In the genomic region with DNA sequence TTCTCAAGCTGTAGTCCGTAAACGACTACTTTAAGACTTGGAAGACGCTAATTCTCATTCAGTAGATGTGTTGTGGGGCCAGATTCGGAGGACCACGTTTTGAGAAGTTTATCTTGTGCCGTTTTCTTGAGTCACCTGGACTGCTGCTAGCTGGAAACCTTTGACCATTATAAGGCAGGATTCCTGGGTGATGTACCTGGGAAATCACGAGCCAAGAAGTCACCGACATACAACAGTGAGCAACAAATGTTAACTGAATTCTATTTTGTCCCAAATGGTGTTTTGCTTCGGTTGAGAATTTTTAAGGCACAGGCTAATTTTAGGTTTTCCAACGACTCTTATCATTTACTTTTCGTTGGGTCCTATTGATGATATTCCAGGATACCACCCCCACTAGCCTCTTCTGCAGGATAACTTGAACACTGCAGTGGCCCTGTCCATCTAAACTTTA, we compare ENCODE assay signal across 9 cellular contexts.
A peak's percentile ranks its signal among the peaks of the same experiment; 100 is the strongest.
DNase-seq lines count a peak whose midpoint lies in the region; FAIRE-seq and TF ChIP-seq lines count a peak whose summit lies in the region.
"Had no signal": no experiment of that assay in that cellular context is flagged by ENCODE, and none has a peak within 500 bp of the region (broad histone marks: within the 10 kb centered on the region; RNA-seq: fewer than 3 reads in every experiment).

No MANE protein-coding gene starts in this region.

- peak overlapping the region; percentile 64 for H3K4me3 ChIP-seq in AG10803 (ENCODE audit: low read length)
- peak overlapping the region; percentile 92 for H3K4me3 ChIP-seq in H7 (ENCODE audit: insufficient read depth, low read depth, low read length)
- peak overlapping the region; percentile 58 to 72 for H3K4me3 ChIP-seq in muscle layer of duodenum (ENCODE audit: low read depth in 1 of 2, low read length in 2 of 2)

- peak overlapping the region; percentile 60 for H3K4me3 Mint-ChIP-seq in dendritic cell treated with granulocyte-macrophage colony-stimulating factor and Interleukin-4, amounts not matched to agents 40 ng/mL and 50 ng/mL, for 4 days
- H3K4me3 Mint-ChIP-seq in glutamatergic neuron (ENCODE audit: unreplicated experiment) = no peak overlapping the region

- no peaks in the 10 kb centered on the region for H3K27me3 Mint-ChIP-seq in dendritic cell treated with granulocyte-macrophage colony-stimulating factor and Interleukin-4, amounts not matched to agents 40 ng/mL and 50 ng/mL, for 4 days
- no peaks in the 10 kb centered on the region for H3K27me3 Mint-ChIP-seq in glutamatergic neuron (ENCODE audit: unreplicated experiment)

- no peaks in the 10 kb centered on the region for H3K9me3 Mint-ChIP-seq in dendritic cell treated with granulocyte-macrophage colony-stimulating factor and Interleukin-4, amounts not matched to agents 40 ng/mL and 50 ng/mL, for 4 days
- no peaks in the 10 kb centered on the region for H3K9me3 Mint-ChIP-seq in glutamatergic neuron (ENCODE audit: unreplicated experiment)

- H3K36me3 ChIP-seq in H7 (replicated peaks; ENCODE audit: control insufficient read depth, insufficient read depth, low read length) = no peaks in the 10 kb centered on the region
- H3K36me3 ChIP-seq in muscle layer of duodenum (ENCODE audit: control insufficient read depth in 1 of 2, insufficient read depth in 2 of 2, low read length in 2 of 2) = no peaks in the 10 kb centered on the region

- intact Hi-C loops in dendritic cell treated with granulocyte-macrophage colony-stimulating factor and Interleukin-4, amounts not matched to agents 40 ng/mL and 50 ng/mL, for 4 days (cut with micrococcal nuclease) = loop anchor here (5.0 to 10.0 kb wide), 3 partner anchors 51 to 97 kb away; a partner anchor contains a TSS

- no peak for DNase-seq in AG10803 (ENCODE audit: low read depth)
- DNase-seq in H7 = no peak
- DNase-seq in activated CD4-positive, alpha-beta T cell treated with anti-CD3 and anti-CD28 coated beads for 4 hours = no peak
- no peak for DNase-seq in GM12892 (ENCODE audit: insufficient read length)
- DNase-seq in glutamatergic neuron = no peak
- DNase-seq in NAMALWA (ENCODE audit: low spot score) = no peak

- H3K4me1 ChIP-seq in muscle layer of duodenum (ENCODE audit: control insufficient read depth in 1 of 2, insufficient read depth in 2 of 2, low read length in 2 of 2) = peaks cover 0 to 8% of the 10 kb centered on the region in 2 donors

- no peak for TF ChIP-seq CTCF in AG10803 (conservative IDR thresholded peaks at IDR 0.05; ENCODE audit: low read length)
- TF ChIP-seq CTCF in glutamatergic neuron (IDR thresholded peaks at IDR 0.05; ENCODE audit: partially characterized antibody, unreplicated experiment) = no peak

- no peaks in the 10 kb centered on the region for H3K9me3 ChIP-seq in muscle layer of duodenum (ENCODE audit: control insufficient read depth in 1 of 2, low read length in 2 of 2)

- H3K27me3 ChIP-seq in H7 (ENCODE audit: control insufficient read depth, insufficient read depth, low read length) (no peaks in the 10 kb centered on the region), muscle layer of duodenum (ENCODE audit: low read depth, low read length) (no peaks in the 10 kb centered on the region)

- no peak overlapping the region for H3K27ac Mint-ChIP-seq in dendritic cell treated with granulocyte-macrophage colony-stimulating factor and Interleukin-4, amounts not matched to agents 40 ng/mL and 50 ng/mL, for 4 days
- H3K27ac Mint-ChIP-seq in glutamatergic neuron (ENCODE audit: unreplicated experiment) = no peak overlapping the region

- H3K27ac ChIP-seq in muscle layer of duodenum (ENCODE audit: low read length) = peak overlapping the region; percentile 83
- H3K27ac ChIP-seq: HL-60 had no signal

- no peak for TF ChIP-seq POLR2A in GM12892 (IDR thresholded peaks at IDR 0.05; ENCODE audit: low read depth, low read length)

- FAIRE-seq in GM12892 (lab: Jason Lieb, UNC) = no peak

- H3K4me1 Mint-ChIP-seq in dendritic cell treated with granulocyte-macrophage colony-stimulating factor and Interleukin-4, amounts not matched to agents 40 ng/mL and 50 ng/mL, for 4 days (ENCODE audit: low read depth) = peaks cover 11% of the 10 kb centered on the region
- peaks cover 6% of the 10 kb centered on the region for H3K4me1 Mint-ChIP-seq in glutamatergic neuron (ENCODE audit: low read depth, unreplicated experiment)

- no peaks in the 10 kb centered on the region for H3K36me3 Mint-ChIP-seq in dendritic cell treated with granulocyte-macrophage colony-stimulating factor and Interleukin-4, amounts not matched to agents 40 ng/mL and 50 ng/mL, for 4 days (ENCODE audit: low read depth)
- H3K36me3 Mint-ChIP-seq in glutamatergic neuron (ENCODE audit: unreplicated experiment) = no peaks in the 10 kb centered on the region
